ENCODE assay signal across 10 cellular contexts in the genomic region with DNA sequence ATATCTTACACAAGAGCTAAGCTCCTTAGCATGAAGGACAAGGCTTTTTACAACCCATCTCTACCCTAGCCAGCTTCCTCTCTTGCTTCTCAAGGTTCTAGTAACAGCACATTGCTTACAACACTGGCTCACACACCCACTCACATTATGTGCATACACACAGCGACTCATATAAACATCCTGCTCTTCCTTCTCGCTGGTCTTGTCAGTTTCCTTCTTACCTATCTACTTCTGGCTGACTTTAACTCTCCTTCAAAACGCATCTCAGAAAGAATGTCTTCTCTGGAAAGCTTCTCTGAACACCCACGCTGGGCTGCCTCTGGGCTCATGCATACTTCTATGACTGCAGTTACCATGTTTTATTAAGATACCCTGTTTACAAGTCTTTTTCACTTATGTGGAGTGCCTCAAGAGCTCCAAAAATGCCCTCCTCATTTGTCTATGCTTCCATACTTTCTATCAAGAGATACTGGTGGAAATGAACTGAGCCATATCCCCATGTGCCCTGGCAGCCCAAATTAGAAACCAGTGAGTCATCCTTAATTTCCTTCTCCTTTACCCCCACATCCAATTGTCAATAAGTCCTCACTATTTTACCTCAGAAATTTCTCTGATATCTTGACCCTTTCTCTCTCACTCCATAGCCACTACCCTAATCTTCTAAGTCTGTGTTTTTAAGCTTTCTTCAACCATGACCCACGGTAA.
A peak's percentile ranks its signal among the peaks of the same experiment; 100 is the strongest.
DNase-seq lines count a peak whose midpoint lies in the region; ATAC-seq and TF ChIP-seq lines count a peak whose summit lies in the region.
"Had no signal": no experiment of that assay in that cellular context is flagged by ENCODE, and none has a peak within 500 bp of the region (broad histone marks: within the 10 kb centered on the region; RNA-seq: fewer than 3 reads in every experiment).

No MANE protein-coding gene starts in this region.

- H3K4me3 Mint-ChIP-seq in CD4-positive, CD25-positive, alpha-beta regulatory T cell, result peak overlapping the region; percentile 11 to 77 (median 28)
- H3K4me3 Mint-ChIP-seq in activated CD8-positive, alpha-beta T cell treated with anti-CD3 and anti-CD28 coated beads, Interleukin-2, amount 10 ng/mL, durations not matched to agents 7 days and 5 days, result no peak overlapping the region
- no peak overlapping the region for H3K4me3 Mint-ChIP-seq in memory B cell
- H3K4me3 Mint-ChIP-seq: activated B cell treated with CpG ODN at 0.5 μM for 24 hours had no signal

- no peaks in the 10 kb centered on the region for H3K27me3 Mint-ChIP-seq in CD4-positive, CD25-positive, alpha-beta regulatory T cell
- H3K27me3 Mint-ChIP-seq in activated CD8-positive, alpha-beta T cell treated with anti-CD3 and anti-CD28 coated beads, Interleukin-2, amount 10 ng/mL, durations not matched to agents 7 days and 5 days (ENCODE audit: low read depth), result no peaks in the 10 kb centered on the region
- no peaks in the 10 kb centered on the region for H3K27me3 Mint-ChIP-seq in memory B cell
- H3K27me3 Mint-ChIP-seq: activated B cell treated with CpG ODN at 0.5 μM for 24 hours had no signal

- peaks cover 0 to 1% (median 0%) of the 10 kb centered on the region in 7 donors for H3K9me3 Mint-ChIP-seq in CD4-positive, CD25-positive, alpha-beta regulatory T cell
- no peaks in the 10 kb centered on the region for H3K9me3 Mint-ChIP-seq in activated CD8-positive, alpha-beta T cell treated with anti-CD3 and anti-CD28 coated beads, Interleukin-2, amount 10 ng/mL, durations not matched to agents 7 days and 5 days (ENCODE audit: insufficient read depth)
- H3K9me3 Mint-ChIP-seq in memory B cell, result no peaks in the 10 kb centered on the region
- H3K9me3 Mint-ChIP-seq: activated B cell treated with CpG ODN at 0.5 μM for 24 hours had no signal

- peaks cover 10 to 56% (median 28%) of the 10 kb centered on the region in 4 donors for H3K4me1 Mint-ChIP-seq in CD4-positive, CD25-positive, alpha-beta regulatory T cell
- H3K4me1 Mint-ChIP-seq in activated CD8-positive, alpha-beta T cell treated with anti-CD3 and anti-CD28 coated beads, Interleukin-2, amount 10 ng/mL, durations not matched to agents 7 days and 5 days (ENCODE audit: low read depth), result peaks cover 53% of the 10 kb centered on the region
- peaks cover 10% of the 10 kb centered on the region for H3K4me1 Mint-ChIP-seq in memory B cell

- DNase-seq in CD4-positive, CD25-positive, alpha-beta regulatory T cell, result peak in 2 of 3 donors; percentile 65 to 86
- DNase-seq in activated CD8-positive, alpha-beta T cell treated with anti-CD3 and anti-CD28 coated beads, Interleukin-2, amount 10 ng/mL, durations not matched to agents 7 days and 5 days, result peak; percentile 56
- DNase-seq in memory B cell (ENCODE audit: low spot score in 2 of 2) (no peak), medulla oblongata (ENCODE audit: extremely low spot score) (no peak), NCI-H1694 treated with DMSO at 0.1 percent for 48 hours (lab: John Stamatoyannopoulos, UW) (no peak), A673 (ENCODE audit: low spot score) (no peak), SHP77 (lab: John Stamatoyannopoulos, UW) (no peak)
- DNase-seq: activated B cell treated with CpG ODN at 0.5 μM for 24 hours, uterus had no signal

- peaks cover 25% of the 10 kb centered on the region for H3K4me1 ChIP-seq in CD4-positive, CD25-positive, alpha-beta regulatory T cell (ENCODE audit: control insufficient read depth, insufficient read depth, low read length, poor library complexity, severe bottlenecking)
- no peaks in the 10 kb centered on the region for H3K4me1 ChIP-seq in A673 (ENCODE audit: insufficient read depth, low read length, poor library complexity, severe bottlenecking)
- H3K4me1 ChIP-seq: uterus had no signal

- intact Hi-C loops in A673 (cut with micrococcal nuclease; ENCODE audit: unreplicated experiment), result no loop called here

- H3K27ac Mint-ChIP-seq in CD4-positive, CD25-positive, alpha-beta regulatory T cell, result peak overlapping the region; percentile 93 to 98 (median 96)
- H3K27ac Mint-ChIP-seq in activated CD8-positive, alpha-beta T cell treated with anti-CD3 and anti-CD28 coated beads, Interleukin-2, amount 10 ng/mL, durations not matched to agents 7 days and 5 days, result peak overlapping the region; percentile 60
- peak overlapping the region; percentile 1 for H3K27ac Mint-ChIP-seq in memory B cell
- H3K27ac Mint-ChIP-seq: activated B cell treated with CpG ODN at 0.5 μM for 24 hours had no signal

- H3K9me3 ChIP-seq in CD4-positive, CD25-positive, alpha-beta regulatory T cell (ENCODE audit: control insufficient read depth in 2 of 2, low read length in 2 of 2), result no peaks in the 10 kb centered on the region
- H3K9me3 ChIP-seq in A673 (ENCODE audit: low read depth, low read length, poor library complexity, severe bottlenecking), result no peaks in the 10 kb centered on the region
- H3K9me3 ChIP-seq: uterus had no signal

- TF ChIP-seq CTCF in A673 (conservative IDR thresholded peaks at IDR 0.05; ENCODE audit: low read depth, low read length), result no peak

- ATAC-seq in CD4-positive, CD25-positive, alpha-beta regulatory T cell (ENCODE audit: low read depth in 2 of 2), result peak; percentile 94 to 100
- ATAC-seq in HG02885 (IDR thresholded peaks at IDR 0.05; ENCODE audit: poor library complexity, unreplicated experiment), result peak; percentile 85
- ATAC-seq in activated CD8-positive, alpha-beta T cell treated with anti-CD3 and anti-CD28 coated beads, Interleukin-2, amount 10 ng/mL, durations not matched to agents 7 days and 5 days, result peak; percentile 76
- no peak for ATAC-seq in memory B cell (ENCODE audit: low read depth)

- H3K36me3 ChIP-seq in CD4-positive, CD25-positive, alpha-beta regulatory T cell (ENCODE audit: control insufficient read depth, insufficient read depth, low read length), result no peaks in the 10 kb centered on the region
- H3K36me3 ChIP-seq in A673 (ENCODE audit: insufficient read depth, low read length, poor library complexity, severe bottlenecking), result no peaks in the 10 kb centered on the region
- H3K36me3 ChIP-seq: uterus had no signal

- H3K27me3 ChIP-seq in CD4-positive, CD25-positive, alpha-beta regulatory T cell (ENCODE audit: control insufficient read depth, insufficient read depth, low read length), result no peaks in the 10 kb centered on the region
- H3K27me3 ChIP-seq in A673 (replicated peaks; ENCODE audit: insufficient read depth, low read depth, low read length, poor library complexity), result no peaks in the 10 kb centered on the region
- H3K27me3 ChIP-seq: uterus had no signal

- peak overlapping the region; percentile 61 for H3K27ac ChIP-seq in CD4-positive, CD25-positive, alpha-beta regulatory T cell (ENCODE audit: insufficient read depth, low read length, poor library complexity, severe bottlenecking)
- H3K27ac ChIP-seq in A673 (ENCODE audit: low read depth, low read length, poor library complexity, severe bottlenecking), result no peak overlapping the region
- H3K27ac ChIP-seq: uterus had no signal

- POLR2A ChIA-PET in activated CD8-positive, alpha-beta T cell treated with anti-CD3 and anti-CD28 coated beads, Interleukin-2, amount 10 ng/mL, durations not matched to agents 7 days and 5 days (lab: Charles Lee), result interaction anchor here (0.6 to 1.7 kb wide), 10 partner anchors 9 to 1448 kb away, joined by 3 to 10 read pairs (median 4); a partner anchor contains a TSS
- POLR2A ChIA-PET in A673 (lab: Charles Lee; ENCODE audit: low non-redundant PET), result no interaction called here

- CTCF ChIA-PET in activated CD8-positive, alpha-beta T cell treated with anti-CD3 and anti-CD28 coated beads, Interleukin-2, amount 10 ng/mL, durations not matched to agents 7 days and 5 days (lab: Charles Lee), result interaction anchor here (0.8 to 2.9 kb wide), 4 partner anchors 12 to 179 kb away, joined by 3 to 15 read pairs (median 4); no protein-coding TSS in a partner anchor
- CTCF ChIA-PET in A673 (lab: Charles Lee), result no interaction called here

- H3K36me3 Mint-ChIP-seq in CD4-positive, CD25-positive, alpha-beta regulatory T cell, result no peaks in the 10 kb centered on the region
- peaks cover 7% of the 10 kb centered on the region for H3K36me3 Mint-ChIP-seq in activated CD8-positive, alpha-beta T cell treated with anti-CD3 and anti-CD28 coated beads, Interleukin-2, amount 10 ng/mL, durations not matched to agents 7 days and 5 days (ENCODE audit: low read depth)
- H3K36me3 Mint-ChIP-seq in memory B cell, result no peaks in the 10 kb centered on the region

- peak overlapping the region; percentile 62 for H3K4me3 ChIP-seq in CD4-positive, CD25-positive, alpha-beta regulatory T cell (ENCODE audit: low read depth, low read length)
- H3K4me3 ChIP-seq in A673 (ENCODE audit: low read depth, low read length, poor library complexity, severe bottlenecking), result no peak overlapping the region
- H3K4me3 ChIP-seq: uterus had no signal

- no TSS peak for BruUV-seq in A673 (replicated peaks; lab: Mats Ljungman, UMichigan)

Comparison
In these comparisons a context has a peak if more than half of its experiments do, and no peak if none do; other contexts are left out.
1. DNase-seq: peak in CD4-positive, CD25-positive, alpha-beta regulatory T cell (2 of 3) and activated CD8-positive, alpha-beta T cell treated with anti-CD3 and anti-CD28 coated beads, Interleukin-2, amount 10 ng/mL, durations not matched to agents 7 days and 5 days (single experiment); none in memory B cell (0 of 2), medulla oblongata (single experiment), NCI-H1694 treated with DMSO at 0.1 percent for 48 hours (single experiment), A673 (single experiment) and SHP77 (0 of 2).
2. H3K27ac Mint-ChIP-seq: peak in every context shown above with its lines; median percentile 96 in CD4-positive, CD25-positive, alpha-beta regulatory T cell; 60 in activated CD8-positive, alpha-beta T cell treated with anti-CD3 and anti-CD28 coated beads, Interleukin-2, amount 10 ng/mL, durations not matched to agents 7 days and 5 days; 1 in memory B cell.
3. H3K4me3 Mint-ChIP-seq: peak in CD4-positive, CD25-positive, alpha-beta regulatory T cell (4 of 4); none in activated CD8-positive, alpha-beta T cell treated with anti-CD3 and anti-CD28 coated beads, Interleukin-2, amount 10 ng/mL, durations not matched to agents 7 days and 5 days (single experiment) and memory B cell (single experiment).